In genomic region chr9:137650259-137650658, GRCh38 we compare ENCODE assay signal across 1 cellular context.
TF ChIP-seq lines count a peak whose summit lies in the region.

No MANE protein-coding gene starts in this region.

TF ChIP-seq in endothelial cell of umbilical vein, 7 proteins besides CTCF, POLR2A, EP300 and RAD21:
- TF ChIP-seq FOS (IDR thresholded peaks at IDR 0.05; ENCODE audit: borderline replicate concordance, insufficient read depth, low read length), result no peak
- no peak for TF ChIP-seq MYC (IDR thresholded peaks at IDR 0.05; ENCODE audit: low read depth, low read length)
- TF ChIP-seq MAX (IDR thresholded peaks at IDR 0.05; ENCODE audit: insufficient read depth, insufficient read length), result no peak
- TF ChIP-seq EZH2 (IDR thresholded peaks at IDR 0.05; ENCODE audit: borderline replicate concordance, low read depth, low read length, severe bottlenecking), result no peak
- TF ChIP-seq POLR2AphosphoS5 (IDR thresholded peaks at IDR 0.05; ENCODE audit: insufficient read depth, low read depth, low read length), result no peak
- no peak for TF ChIP-seq GATA2 (IDR thresholded peaks at IDR 0.05; ENCODE audit: insufficient read depth, insufficient read length, low read depth, low read length)
- TF ChIP-seq JUN (IDR thresholded peaks at IDR 0.05; ENCODE audit: borderline replicate concordance, insufficient read depth, insufficient read length, low read depth), result no peak
